ENCODE assay signal across 10 cellular contexts in genomic region chr4:158819942-158820786, GRCh38. TPM values are rescaled to one million over a fixed set of nuclear protein-coding genes. Genes with fewer than 3 reads are reported as not detected.
DNase-seq lines count a peak whose midpoint lies in the region; ATAC-seq and TF ChIP-seq lines count a peak whose summit lies in the region.
"Had no signal": no experiment of that assay in that cellular context is flagged by ENCODE, and none has a peak within 500 bp of the region (broad histone marks: within the 10 kb centered on the region; RNA-seq: fewer than 3 reads in every experiment).

No MANE protein-coding gene starts in this region.

- no peak for TF ChIP-seq POLR2A in transverse colon (IDR thresholded peaks at IDR 0.05)
- TF ChIP-seq POLR2A in erythroblast (IDR thresholded peaks at IDR 0.05; ENCODE audit: low read length) = no peak
- no peak for TF ChIP-seq POLR2A in sigmoid colon (IDR thresholded peaks at IDR 0.05)

- H3K36me3 ChIP-seq in heart right ventricle = no peaks in the 10 kb centered on the region
- H3K36me3 ChIP-seq in right atrium auricular region = no peaks in the 10 kb centered on the region
- H3K36me3 ChIP-seq in mucosa of descending colon (ENCODE audit: low read depth) = no peaks in the 10 kb centered on the region
- H3K36me3 ChIP-seq in transverse colon = no peaks in the 10 kb centered on the region
- H3K36me3 ChIP-seq in sigmoid colon = no peaks in the 10 kb centered on the region

- H3K27me3 ChIP-seq in heart right ventricle = no peaks in the 10 kb centered on the region
- no peaks in the 10 kb centered on the region for H3K27me3 ChIP-seq in right atrium auricular region
- no peaks in the 10 kb centered on the region for H3K27me3 ChIP-seq in transverse colon
- no peaks in the 10 kb centered on the region for H3K27me3 ChIP-seq in sigmoid colon

- no peak for TF ChIP-seq EP300 in transverse colon (IDR thresholded peaks at IDR 0.05; ENCODE audit: low read depth)
- no peak for TF ChIP-seq EP300 in sigmoid colon (IDR thresholded peaks at IDR 0.05)

- TF ChIP-seq CTCF in heart right ventricle (IDR thresholded peaks at IDR 0.05) (no peak), right atrium auricular region (IDR thresholded peaks at IDR 0.05) (no peak), choroid plexus epithelial cell (conservative IDR thresholded peaks at IDR 0.05; ENCODE audit: low read depth, low read length) (no peak), mucosa of descending colon (IDR thresholded peaks at IDR 0.05) (no peak), transverse colon (IDR thresholded peaks at IDR 0.05) (no peak), sigmoid colon (IDR thresholded peaks at IDR 0.05) (no peak)

- H3K4me1 ChIP-seq in heart right ventricle = peaks cover 30 to 87% (median 77%) of the 10 kb centered on the region in 9 donors
- peaks cover 0 to 72% of the 10 kb centered on the region in 2 donors for H3K4me1 ChIP-seq in right atrium auricular region
- H3K4me1 ChIP-seq in mucosa of descending colon (ENCODE audit: low read depth) = peaks cover 64% of the 10 kb centered on the region
- peaks cover 40 to 87% (median 65%) of the 10 kb centered on the region in 4 donors for H3K4me1 ChIP-seq in transverse colon
- H3K4me1 ChIP-seq in sigmoid colon = peaks cover 0 to 58% (median 50%) of the 10 kb centered on the region in 4 donors

- intact Hi-C loops in heart right ventricle (cut with DNase I) = loop anchor here in 2 of 10 donors (5.0 to 10.0 kb wide), 2 partner anchors 43 to 45 kb away; no protein-coding TSS in a partner anchor
- intact Hi-C loops in mucosa of descending colon (cut with DNase I, micrococcal nuclease) = loop anchor here in 1 of 2 donors (10.0 kb wide), 1 partner anchor 45 kb away; no protein-coding TSS in a partner anchor
- intact Hi-C loops in transverse colon (cut with DNase I; ENCODE audit: low total_unique reads) = no loop called here
- intact Hi-C loops in sigmoid colon (cut with DNase I) = no loop called here

- no peak for DNase-seq in heart right ventricle
- no peak for DNase-seq in right atrium auricular region (ENCODE audit: low spot score)
- peak; percentile 50 for DNase-seq in choroid plexus epithelial cell (ENCODE audit: low read depth)
- DNase-seq in mucosa of descending colon = no peak
- no peak for DNase-seq in transverse colon
- DNase-seq in erythroblast (lab: John Stamatoyannopoulos, UW) = no peak
- no peak for DNase-seq in sigmoid colon
- no peak for DNase-seq in SK-N-DZ (ENCODE audit: low spot score)
- DNase-seq: activated CD4-positive, alpha-beta T cell treated with anti-CD3 and anti-CD28 coated beads for 48 hours; DMS53 had no signal

- no peak overlapping the region for H3K4me3 ChIP-seq in heart right ventricle
- no peak overlapping the region for H3K4me3 ChIP-seq in right atrium auricular region
- no peak overlapping the region for H3K4me3 ChIP-seq in choroid plexus epithelial cell (ENCODE audit: low read depth, low read length)
- H3K4me3 ChIP-seq in mucosa of descending colon = no peak overlapping the region
- H3K4me3 ChIP-seq in transverse colon = no peak overlapping the region
- H3K4me3 ChIP-seq in sigmoid colon = no peak overlapping the region

- H3K9me3 ChIP-seq in heart right ventricle = no peaks in the 10 kb centered on the region
- no peaks in the 10 kb centered on the region for H3K9me3 ChIP-seq in right atrium auricular region
- no peaks in the 10 kb centered on the region for H3K9me3 ChIP-seq in mucosa of descending colon
- no peaks in the 10 kb centered on the region for H3K9me3 ChIP-seq in transverse colon
- H3K9me3 ChIP-seq in sigmoid colon = no peaks in the 10 kb centered on the region

- peak overlapping the region in 6 of 10 donors; percentile 8 to 73 (median 48) for H3K27ac ChIP-seq in heart right ventricle
- H3K27ac ChIP-seq in right atrium auricular region = peak overlapping the region in 1 of 2 donors; percentile 22
- H3K27ac ChIP-seq in transverse colon = peak overlapping the region; percentile 54 to 65 (median 57)
- peak overlapping the region in 2 of 4 donors; percentile 40 to 48 for H3K27ac ChIP-seq in sigmoid colon

- in situ Hi-C loops in transverse colon (cut with MboI; ENCODE audit: low pct_ligation_motif_present in 1 of 4, low pct_unique_long_range_greater_than_20kb in 1 of 4, low sequenced_read_pairs in 3 of 4) = no loop called here

- ATAC-seq in heart right ventricle (peak in 3 of 8 donors; percentile 22 to 47 (median 24)), mucosa of descending colon (peak; percentile 31)

- WGBS in heart right ventricle, 2 donors = 29 to 30% methylated on average over 2 of the region's 2 CpGs
- WGBS in transverse colon (ENCODE audit: low coverage in 1 of 2), 2 donors = 30 to 34% methylated on average over 2 of the region's 2 CpGs
- 15 to 59% methylated on average over 2 of the region's 2 CpGs for WGBS in sigmoid colon, 2 donors

RNA-seq across cellular contexts. Expression of gene FNIP2, which starts 51.3 kb away (rescaled TPM):
- total RNA-seq in heart right ventricle (10 to 100 TPM; 34.1 to 89.7 (median 53.4) TPM), right atrium auricular region (10 to 100 TPM; 38.3 to 42.4 TPM), mucosa of descending colon (10 to 100 TPM; 61.8 to 94.1 (median 73.4) TPM), transverse colon (100 to 1,000 TPM in 1 of 4 donors, 10 to 100 TPM in 3; 47.2 to 105 (median 64.0) TPM), sigmoid colon (10 to 100 TPM; 35.2 to 38.9 (median 36.5) TPM)
- polyA plus RNA-seq in heart right ventricle (10 to 100 TPM in 1 of 2 donors, 1 to 10 TPM in 1; 8.5 to 17.8 TPM), sigmoid colon (10 to 100 TPM; 14.4 to 22.7 (median 17.8) TPM)
- 10.5 and 12.3 TPM in 2 replicates for polyA plus RNA-seq in SK-N-DZ (2014; cell fraction: cytosol; rRNA removed)
- polyA plus RNA-seq in SK-N-DZ (2014; cell fraction: nucleus; rRNA removed) = 7.9 and 8.6 TPM in 2 replicates
